10 cellular contexts compared by ENCODE assay signal in the genomic region with DNA sequence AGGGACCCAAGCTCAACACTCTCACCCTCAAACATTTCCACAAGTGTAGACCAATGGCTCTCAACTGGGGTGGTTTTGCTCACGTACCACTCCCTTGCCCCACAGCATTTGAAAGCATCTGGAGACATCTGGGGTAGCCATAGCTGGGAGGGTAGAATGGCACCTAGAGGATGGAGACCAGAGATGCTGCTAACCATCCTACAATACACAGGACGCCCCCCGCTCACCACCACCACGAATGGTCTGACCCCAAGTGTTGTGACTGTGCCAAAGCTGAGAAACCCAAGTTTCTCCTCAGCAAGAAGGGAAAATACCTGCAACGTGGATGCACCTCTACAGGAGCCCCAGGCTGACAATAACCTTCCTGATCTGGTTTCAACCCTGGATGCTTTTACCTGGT. TPM values are rescaled to one million over a fixed set of nuclear protein-coding genes. Genes with fewer than 3 reads are reported as not detected.
"Had no signal": no experiment of that assay in that cellular context is flagged by ENCODE, and none has a peak within 500 bp of the region (broad histone marks: within the 10 kb centered on the region; RNA-seq: fewer than 3 reads in every experiment).

No MANE protein-coding gene starts in this region.

RNA-seq across cellular contexts. Expression of a gene that starts 24.7 kb away (rescaled TPM):
- total RNA-seq: OCI-LY7, PC-3, PC-9, Peyer's patch, Right ventricle myocardium inferior, Right ventricle myocardium superior, RPMI7951, SJCRH30, SJSA1, SK-MEL-5 had no signal
